ENCODE assay signal across 1 cellular context in the genomic region with DNA sequence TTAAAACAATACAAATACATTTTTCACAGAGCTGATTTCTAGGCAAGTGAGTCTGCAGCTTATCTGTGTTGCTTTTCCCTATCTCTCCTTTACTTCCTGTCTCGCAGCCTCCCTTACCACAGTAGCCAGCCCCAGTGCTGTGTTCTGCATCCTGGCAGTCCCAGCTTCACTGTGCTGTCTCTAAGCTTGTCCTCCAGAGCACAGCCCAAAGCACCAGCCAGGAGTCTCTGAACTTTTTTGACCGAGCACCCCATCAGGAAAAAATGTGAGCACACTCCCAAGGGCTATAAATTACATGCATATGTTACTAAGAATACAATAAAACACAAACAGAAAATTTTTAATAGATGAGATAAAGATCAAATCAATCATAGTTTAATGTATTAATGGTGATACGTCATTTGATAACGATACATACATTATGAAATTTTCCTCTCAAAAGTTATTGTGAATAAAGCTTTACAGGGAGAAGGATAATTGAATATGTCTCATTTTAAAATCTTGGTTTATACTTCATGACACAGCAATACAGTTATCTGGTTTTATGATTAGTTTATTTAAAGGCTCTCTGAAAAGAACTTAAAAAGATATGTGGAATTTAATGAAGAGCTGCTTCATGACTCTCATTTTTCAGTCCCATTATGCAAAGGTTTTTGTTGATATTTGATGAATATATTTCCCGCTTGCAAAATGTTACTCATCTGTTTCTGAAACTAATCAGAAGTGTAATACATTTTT.
TF ChIP-seq lines count a peak whose summit lies in the region.

No MANE protein-coding gene starts in this region.

TF ChIP-seq in K562, 482 proteins besides CTCF, POLR2A, EP300 and RAD21 (continued from another document and continues in another):
- TF ChIP-seq, protein P1, sequence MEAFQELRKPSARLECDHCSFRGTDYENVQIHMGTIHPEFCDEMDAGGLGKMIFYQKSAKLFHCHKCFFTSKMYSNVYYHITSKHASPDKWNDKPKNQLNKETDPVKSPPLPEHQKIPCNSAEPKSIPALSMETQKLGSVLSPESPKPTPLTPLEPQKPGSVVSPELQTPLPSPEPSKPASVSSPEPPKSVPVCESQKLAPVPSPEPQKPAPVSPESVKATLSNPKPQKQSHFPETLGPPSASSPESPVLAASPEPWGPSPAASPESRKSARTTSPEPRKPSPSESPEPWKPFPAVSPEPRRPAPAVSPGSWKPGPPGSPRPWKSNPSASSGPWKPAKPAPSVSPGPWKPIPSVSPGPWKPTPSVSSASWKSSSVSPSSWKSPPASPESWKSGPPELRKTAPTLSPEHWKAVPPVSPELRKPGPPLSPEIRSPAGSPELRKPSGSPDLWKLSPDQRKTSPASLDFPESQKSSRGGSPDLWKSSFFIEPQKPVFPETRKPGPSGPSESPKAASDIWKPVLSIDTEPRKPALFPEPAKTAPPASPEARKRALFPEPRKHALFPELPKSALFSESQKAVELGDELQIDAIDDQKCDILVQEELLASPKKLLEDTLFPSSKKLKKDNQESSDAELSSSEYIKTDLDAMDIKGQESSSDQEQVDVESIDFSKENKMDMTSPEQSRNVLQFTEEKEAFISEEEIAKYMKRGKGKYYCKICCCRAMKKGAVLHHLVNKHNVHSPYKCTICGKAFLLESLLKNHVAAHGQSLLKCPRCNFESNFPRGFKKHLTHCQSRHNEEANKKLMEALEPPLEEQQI (IDR thresholded peaks at IDR 0.05), result 0 out of 2 replicates have a peak, but pooled peaks have one; percentile 26
- TF ChIP-seq, protein P2, sequence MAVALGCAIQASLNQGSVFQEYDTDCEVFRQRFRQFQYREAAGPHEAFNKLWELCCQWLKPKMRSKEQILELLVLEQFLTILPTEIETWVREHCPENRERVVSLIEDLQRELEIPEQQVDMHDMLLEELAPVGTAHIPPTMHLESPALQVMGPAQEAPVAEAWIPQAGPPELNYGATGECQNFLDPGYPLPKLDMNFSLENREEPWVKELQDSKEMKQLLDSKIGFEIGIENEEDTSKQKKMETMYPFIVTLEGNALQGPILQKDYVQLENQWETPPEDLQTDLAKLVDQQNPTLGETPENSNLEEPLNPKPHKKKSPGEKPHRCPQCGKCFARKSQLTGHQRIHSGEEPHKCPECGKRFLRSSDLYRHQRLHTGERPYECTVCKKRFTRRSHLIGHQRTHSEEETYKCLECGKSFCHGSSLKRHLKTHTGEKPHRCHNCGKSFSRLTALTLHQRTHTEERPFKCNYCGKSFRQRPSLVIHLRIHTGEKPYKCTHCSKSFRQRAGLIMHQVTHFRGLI (CRISPR knock-in tag; IDR thresholded peaks at IDR 0.05), result no peak
- TF ChIP-seq, protein P3, sequence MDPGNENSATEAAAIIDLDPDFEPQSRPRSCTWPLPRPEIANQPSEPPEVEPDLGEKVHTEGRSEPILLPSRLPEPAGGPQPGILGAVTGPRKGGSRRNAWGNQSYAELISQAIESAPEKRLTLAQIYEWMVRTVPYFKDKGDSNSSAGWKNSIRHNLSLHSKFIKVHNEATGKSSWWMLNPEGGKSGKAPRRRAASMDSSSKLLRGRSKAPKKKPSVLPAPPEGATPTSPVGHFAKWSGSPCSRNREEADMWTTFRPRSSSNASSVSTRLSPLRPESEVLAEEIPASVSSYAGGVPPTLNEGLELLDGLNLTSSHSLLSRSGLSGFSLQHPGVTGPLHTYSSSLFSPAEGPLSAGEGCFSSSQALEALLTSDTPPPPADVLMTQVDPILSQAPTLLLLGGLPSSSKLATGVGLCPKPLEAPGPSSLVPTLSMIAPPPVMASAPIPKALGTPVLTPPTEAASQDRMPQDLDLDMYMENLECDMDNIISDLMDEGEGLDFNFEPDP (CRISPR knock-in tag; IDR thresholded peaks at IDR 0.05), result no peak
- TF ChIP-seq ZNF140 (CRISPR knock-in tag; IDR thresholded peaks at IDR 0.05) (no peak), CREBBP (IDR thresholded peaks at IDR 0.05; ENCODE audit: low read depth, low read length) (no peak), NELFE (IDR thresholded peaks at IDR 0.05; ENCODE audit: insufficient read depth, insufficient read length) (no peak), GABPB2 (CRISPR knock-in tag; conservative IDR thresholded peaks at IDR 0.05) (no peak), TEAD4 (IDR thresholded peaks at IDR 0.05; ENCODE audit: low read length) (peak; percentile 56), TEAD4 (CRISPR knock-in tag; IDR thresholded peaks at IDR 0.05; ENCODE audit: borderline replicate concordance) (no peak), ARNT (IDR thresholded peaks at IDR 0.05) (peak; percentile 43; a peak in 2 of 4 replicates), CSDE1 (IDR thresholded peaks at IDR 0.05) (no peak), KAT7 (CRISPR knock-in tag; IDR thresholded peaks at IDR 0.05; ENCODE audit: borderline replicate concordance) (no peak), ID3 (CRISPR knock-in tag; IDR thresholded peaks at IDR 0.05) (no peak), ID3 (tag; IDR thresholded peaks at IDR 0.05) (no peak), ZBTB43 (CRISPR knock-in tag; IDR thresholded peaks at IDR 0.05) (no peak), HNRNPL (IDR thresholded peaks at IDR 0.05; ENCODE audit: low read depth, low read length) (no peak), IRF2 (CRISPR knock-in tag; IDR thresholded peaks at IDR 0.05) (no peak), SIN3A (IDR thresholded peaks at IDR 0.05; ENCODE audit: borderline replicate concordance in 2 of 2, control insufficient read depth in 1 of 2, low read depth in 2 of 2, low read length in 2 of 2) (no peak), GABPA (tag; conservative IDR thresholded peaks at IDR 0.05; ENCODE audit: low read depth) (peak; percentile 64)
- TF ChIP-seq, protein P4, sequence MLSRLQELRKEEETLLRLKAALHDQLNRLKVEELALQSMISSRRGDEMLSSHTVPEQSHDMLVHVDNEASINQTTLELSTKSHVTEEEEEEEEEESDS (CRISPR knock-in tag; IDR thresholded peaks at IDR 0.05), result no peak
- TF ChIP-seq, protein P5, sequence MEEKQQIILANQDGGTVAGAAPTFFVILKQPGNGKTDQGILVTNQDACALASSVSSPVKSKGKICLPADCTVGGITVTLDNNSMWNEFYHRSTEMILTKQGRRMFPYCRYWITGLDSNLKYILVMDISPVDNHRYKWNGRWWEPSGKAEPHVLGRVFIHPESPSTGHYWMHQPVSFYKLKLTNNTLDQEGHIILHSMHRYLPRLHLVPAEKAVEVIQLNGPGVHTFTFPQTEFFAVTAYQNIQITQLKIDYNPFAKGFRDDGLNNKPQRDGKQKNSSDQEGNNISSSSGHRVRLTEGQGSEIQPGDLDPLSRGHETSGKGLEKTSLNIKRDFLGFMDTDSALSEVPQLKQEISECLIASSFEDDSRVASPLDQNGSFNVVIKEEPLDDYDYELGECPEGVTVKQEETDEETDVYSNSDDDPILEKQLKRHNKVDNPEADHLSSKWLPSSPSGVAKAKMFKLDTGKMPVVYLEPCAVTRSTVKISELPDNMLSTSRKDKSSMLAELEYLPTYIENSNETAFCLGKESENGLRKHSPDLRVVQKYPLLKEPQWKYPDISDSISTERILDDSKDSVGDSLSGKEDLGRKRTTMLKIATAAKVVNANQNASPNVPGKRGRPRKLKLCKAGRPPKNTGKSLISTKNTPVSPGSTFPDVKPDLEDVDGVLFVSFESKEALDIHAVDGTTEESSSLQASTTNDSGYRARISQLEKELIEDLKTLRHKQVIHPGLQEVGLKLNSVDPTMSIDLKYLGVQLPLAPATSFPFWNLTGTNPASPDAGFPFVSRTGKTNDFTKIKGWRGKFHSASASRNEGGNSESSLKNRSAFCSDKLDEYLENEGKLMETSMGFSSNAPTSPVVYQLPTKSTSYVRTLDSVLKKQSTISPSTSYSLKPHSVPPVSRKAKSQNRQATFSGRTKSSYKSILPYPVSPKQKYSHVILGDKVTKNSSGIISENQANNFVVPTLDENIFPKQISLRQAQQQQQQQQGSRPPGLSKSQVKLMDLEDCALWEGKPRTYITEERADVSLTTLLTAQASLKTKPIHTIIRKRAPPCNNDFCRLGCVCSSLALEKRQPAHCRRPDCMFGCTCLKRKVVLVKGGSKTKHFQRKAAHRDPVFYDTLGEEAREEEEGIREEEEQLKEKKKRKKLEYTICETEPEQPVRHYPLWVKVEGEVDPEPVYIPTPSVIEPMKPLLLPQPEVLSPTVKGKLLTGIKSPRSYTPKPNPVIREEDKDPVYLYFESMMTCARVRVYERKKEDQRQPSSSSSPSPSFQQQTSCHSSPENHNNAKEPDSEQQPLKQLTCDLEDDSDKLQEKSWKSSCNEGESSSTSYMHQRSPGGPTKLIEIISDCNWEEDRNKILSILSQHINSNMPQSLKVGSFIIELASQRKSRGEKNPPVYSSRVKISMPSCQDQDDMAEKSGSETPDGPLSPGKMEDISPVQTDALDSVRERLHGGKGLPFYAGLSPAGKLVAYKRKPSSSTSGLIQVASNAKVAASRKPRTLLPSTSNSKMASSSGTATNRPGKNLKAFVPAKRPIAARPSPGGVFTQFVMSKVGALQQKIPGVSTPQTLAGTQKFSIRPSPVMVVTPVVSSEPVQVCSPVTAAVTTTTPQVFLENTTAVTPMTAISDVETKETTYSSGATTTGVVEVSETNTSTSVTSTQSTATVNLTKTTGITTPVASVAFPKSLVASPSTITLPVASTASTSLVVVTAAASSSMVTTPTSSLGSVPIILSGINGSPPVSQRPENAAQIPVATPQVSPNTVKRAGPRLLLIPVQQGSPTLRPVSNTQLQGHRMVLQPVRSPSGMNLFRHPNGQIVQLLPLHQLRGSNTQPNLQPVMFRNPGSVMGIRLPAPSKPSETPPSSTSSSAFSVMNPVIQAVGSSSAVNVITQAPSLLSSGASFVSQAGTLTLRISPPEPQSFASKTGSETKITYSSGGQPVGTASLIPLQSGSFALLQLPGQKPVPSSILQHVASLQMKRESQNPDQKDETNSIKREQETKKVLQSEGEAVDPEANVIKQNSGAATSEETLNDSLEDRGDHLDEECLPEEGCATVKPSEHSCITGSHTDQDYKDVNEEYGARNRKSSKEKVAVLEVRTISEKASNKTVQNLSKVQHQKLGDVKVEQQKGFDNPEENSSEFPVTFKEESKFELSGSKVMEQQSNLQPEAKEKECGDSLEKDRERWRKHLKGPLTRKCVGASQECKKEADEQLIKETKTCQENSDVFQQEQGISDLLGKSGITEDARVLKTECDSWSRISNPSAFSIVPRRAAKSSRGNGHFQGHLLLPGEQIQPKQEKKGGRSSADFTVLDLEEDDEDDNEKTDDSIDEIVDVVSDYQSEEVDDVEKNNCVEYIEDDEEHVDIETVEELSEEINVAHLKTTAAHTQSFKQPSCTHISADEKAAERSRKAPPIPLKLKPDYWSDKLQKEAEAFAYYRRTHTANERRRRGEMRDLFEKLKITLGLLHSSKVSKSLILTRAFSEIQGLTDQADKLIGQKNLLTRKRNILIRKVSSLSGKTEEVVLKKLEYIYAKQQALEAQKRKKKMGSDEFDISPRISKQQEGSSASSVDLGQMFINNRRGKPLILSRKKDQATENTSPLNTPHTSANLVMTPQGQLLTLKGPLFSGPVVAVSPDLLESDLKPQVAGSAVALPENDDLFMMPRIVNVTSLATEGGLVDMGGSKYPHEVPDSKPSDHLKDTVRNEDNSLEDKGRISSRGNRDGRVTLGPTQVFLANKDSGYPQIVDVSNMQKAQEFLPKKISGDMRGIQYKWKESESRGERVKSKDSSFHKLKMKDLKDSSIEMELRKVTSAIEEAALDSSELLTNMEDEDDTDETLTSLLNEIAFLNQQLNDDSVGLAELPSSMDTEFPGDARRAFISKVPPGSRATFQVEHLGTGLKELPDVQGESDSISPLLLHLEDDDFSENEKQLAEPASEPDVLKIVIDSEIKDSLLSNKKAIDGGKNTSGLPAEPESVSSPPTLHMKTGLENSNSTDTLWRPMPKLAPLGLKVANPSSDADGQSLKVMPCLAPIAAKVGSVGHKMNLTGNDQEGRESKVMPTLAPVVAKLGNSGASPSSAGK (IDR thresholded peaks at IDR 0.05), result no peak
- TF ChIP-seq, protein P6, sequence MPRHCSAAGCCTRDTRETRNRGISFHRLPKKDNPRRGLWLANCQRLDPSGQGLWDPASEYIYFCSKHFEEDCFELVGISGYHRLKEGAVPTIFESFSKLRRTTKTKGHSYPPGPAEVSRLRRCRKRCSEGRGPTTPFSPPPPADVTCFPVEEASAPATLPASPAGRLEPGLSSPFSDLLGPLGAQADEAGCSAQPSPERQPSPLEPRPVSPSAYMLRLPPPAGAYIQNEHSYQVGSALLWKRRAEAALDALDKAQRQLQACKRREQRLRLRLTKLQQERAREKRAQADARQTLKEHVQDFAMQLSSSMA (CRISPR knock-in tag; IDR thresholded peaks at IDR 0.05), result no peak
- TF ChIP-seq, protein P7, sequence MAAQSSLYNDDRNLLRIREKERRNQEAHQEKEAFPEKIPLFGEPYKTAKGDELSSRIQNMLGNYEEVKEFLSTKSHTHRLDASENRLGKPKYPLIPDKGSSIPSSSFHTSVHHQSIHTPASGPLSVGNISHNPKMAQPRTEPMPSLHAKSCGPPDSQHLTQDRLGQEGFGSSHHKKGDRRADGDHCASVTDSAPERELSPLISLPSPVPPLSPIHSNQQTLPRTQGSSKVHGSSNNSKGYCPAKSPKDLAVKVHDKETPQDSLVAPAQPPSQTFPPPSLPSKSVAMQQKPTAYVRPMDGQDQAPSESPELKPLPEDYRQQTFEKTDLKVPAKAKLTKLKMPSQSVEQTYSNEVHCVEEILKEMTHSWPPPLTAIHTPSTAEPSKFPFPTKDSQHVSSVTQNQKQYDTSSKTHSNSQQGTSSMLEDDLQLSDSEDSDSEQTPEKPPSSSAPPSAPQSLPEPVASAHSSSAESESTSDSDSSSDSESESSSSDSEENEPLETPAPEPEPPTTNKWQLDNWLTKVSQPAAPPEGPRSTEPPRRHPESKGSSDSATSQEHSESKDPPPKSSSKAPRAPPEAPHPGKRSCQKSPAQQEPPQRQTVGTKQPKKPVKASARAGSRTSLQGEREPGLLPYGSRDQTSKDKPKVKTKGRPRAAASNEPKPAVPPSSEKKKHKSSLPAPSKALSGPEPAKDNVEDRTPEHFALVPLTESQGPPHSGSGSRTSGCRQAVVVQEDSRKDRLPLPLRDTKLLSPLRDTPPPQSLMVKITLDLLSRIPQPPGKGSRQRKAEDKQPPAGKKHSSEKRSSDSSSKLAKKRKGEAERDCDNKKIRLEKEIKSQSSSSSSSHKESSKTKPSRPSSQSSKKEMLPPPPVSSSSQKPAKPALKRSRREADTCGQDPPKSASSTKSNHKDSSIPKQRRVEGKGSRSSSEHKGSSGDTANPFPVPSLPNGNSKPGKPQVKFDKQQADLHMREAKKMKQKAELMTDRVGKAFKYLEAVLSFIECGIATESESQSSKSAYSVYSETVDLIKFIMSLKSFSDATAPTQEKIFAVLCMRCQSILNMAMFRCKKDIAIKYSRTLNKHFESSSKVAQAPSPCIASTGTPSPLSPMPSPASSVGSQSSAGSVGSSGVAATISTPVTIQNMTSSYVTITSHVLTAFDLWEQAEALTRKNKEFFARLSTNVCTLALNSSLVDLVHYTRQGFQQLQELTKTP (IDR thresholded peaks at IDR 0.05; ENCODE audit: low read depth in 1 of 2, partially characterized antibody in 2 of 2), result peak; percentile 37 to 59
